ENCODE assay signal across 10 cellular contexts in genomic region chr10:117266812-117267211, GRCh38. TPM values are rescaled to one million over a fixed set of nuclear protein-coding genes. Genes with fewer than 3 reads are reported as not detected.
"Had no signal": no experiment of that assay in that cellular context is flagged by ENCODE, and none has a peak within 500 bp of the region (broad histone marks: within the 10 kb centered on the region; RNA-seq: fewer than 3 reads in every experiment).

No MANE protein-coding gene starts in this region.

- H3K36me3 Mint-ChIP-seq: IgD-negative memory B cell had no signal

- H2AFZ ChIP-seq: GM23338 had no signal

- H3K4me1 Mint-ChIP-seq: IgD-negative memory B cell had no signal

- H3K4me3 Mint-ChIP-seq: GM23338, H9, IgD-negative memory B cell had no signal

- H3K27ac Mint-ChIP-seq: GM23338, H9, IgD-negative memory B cell had no signal

- H3K9me3 Mint-ChIP-seq: GM23338, H9, IgD-negative memory B cell had no signal

- ATAC-seq: GM23338 had no signal

- FAIRE-seq: H1, H54 had no signal

- H3K4me3 ChIP-seq: GM23338 had no signal

- DNase-seq: H9, HCEC 1CT, Karpas-422, KG1 had no signal

- H3K4me2 ChIP-seq: GM23338 had no signal

- H3K27ac ChIP-seq: HL-60 had no signal

RNA-seq across cellular contexts. Expression of gene SLC18A2, which starts 25.9 kb away (rescaled TPM):
- total RNA-seq: HT1080 had no signal
